Comparison of ENCODE assay signal across 8 cellular contexts in the genomic region with DNA sequence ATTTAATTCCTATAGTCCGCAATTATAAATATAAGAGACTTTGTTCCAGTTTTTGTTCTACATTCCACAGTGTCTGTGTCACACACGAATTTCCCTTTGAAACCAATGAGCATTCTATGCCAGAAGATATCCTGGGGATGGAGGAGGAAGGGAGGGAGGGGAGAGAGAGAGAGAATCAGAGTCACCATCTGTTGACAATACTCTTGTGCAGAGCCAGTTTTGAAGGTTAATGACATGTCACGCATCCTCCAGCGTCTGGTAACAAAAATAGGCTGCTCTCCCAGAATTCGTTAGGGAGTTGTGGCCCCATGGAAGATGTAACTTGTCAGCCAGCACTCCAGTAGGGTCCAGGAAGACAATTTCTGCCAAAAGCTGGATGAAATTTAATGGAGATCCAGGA.
DNase-seq lines count a peak whose midpoint lies in the region; ATAC-seq and TF ChIP-seq lines count a peak whose summit lies in the region.

No MANE protein-coding gene starts in this region.

- TF ChIP-seq POLR2A in transverse colon (IDR thresholded peaks at IDR 0.05), result no peak

- in situ Hi-C loops in KBM-7 (cut with MboI; ENCODE audit: low pct_unique_long_range_greater_than_20kb, low sequenced_read_pairs) (no loop called here), transverse colon (cut with MboI; ENCODE audit: low pct_ligation_motif_present in 1 of 4, low pct_unique_long_range_greater_than_20kb in 1 of 4, low sequenced_read_pairs in 3 of 4) (no loop called here)

- ATAC-seq in SK-N-SH treated with all-trans-retinoic acid at 6 μM for 48 hours (peak; percentile 64), HG03457 (IDR thresholded peaks at IDR 0.05; ENCODE audit: unreplicated experiment) (no peak)

- H3K4me3 ChIP-seq in left ventricle myocardium inferior (no peak overlapping the region), transverse colon (no peak overlapping the region)

- H3K27me3 ChIP-seq in left ventricle myocardium inferior (ENCODE audit: low read depth), result no peaks in the 10 kb centered on the region
- H3K27me3 ChIP-seq in transverse colon, result no peaks in the 10 kb centered on the region

- no peak for TF ChIP-seq CTCF in left ventricle myocardium inferior (IDR thresholded peaks at IDR 0.05; ENCODE audit: borderline replicate concordance)
- no peak for TF ChIP-seq CTCF in transverse colon (IDR thresholded peaks at IDR 0.05)

- no peak for TF ChIP-seq EP300 in transverse colon (IDR thresholded peaks at IDR 0.05; ENCODE audit: low read depth)

- no peaks in the 10 kb centered on the region for H3K9me3 ChIP-seq in left ventricle myocardium inferior (replicated peaks)
- H3K9me3 ChIP-seq in transverse colon, result no peaks in the 10 kb centered on the region

- intact Hi-C loops in left ventricle myocardium inferior (cut with micrococcal nuclease), result no loop called here
- intact Hi-C loops in transverse colon (cut with DNase I; ENCODE audit: low total_unique reads), result no loop called here

- 56 to 59% methylated on average over 5 of the region's 5 CpGs for WGBS in transverse colon (ENCODE audit: low coverage in 1 of 2), 2 donors

- H3K4me1 ChIP-seq in left ventricle myocardium inferior (peaks cover 53% of the 10 kb centered on the region), transverse colon (peaks cover 9 to 35% (median 17%) of the 10 kb centered on the region in 4 donors)

- H3K27ac ChIP-seq in left ventricle myocardium inferior (replicated peaks) (peak overlapping the region; percentile 80), transverse colon (peak overlapping the region; percentile 27 to 71 (median 48))

- DNase-seq in KBM-7, result peak; percentile 64
- DNase-seq in left ventricle myocardium inferior, result no peak
- no peak for DNase-seq in transverse colon
- no peak for DNase-seq in NCI-H1436 (lab: John Stamatoyannopoulos, UW)
- DNase-seq in inferior parietal cortex (ENCODE audit: extremely low spot score), result no peak
- no peak for DNase-seq in stimulated activated CD4-positive, alpha-beta T cell treated with anti-CD3 and anti-CD28 coated beads, Interleukin-4, amount 100 ng/mL, for 24 hours

- H3K36me3 ChIP-seq in left ventricle myocardium inferior, result no peaks in the 10 kb centered on the region
- H3K36me3 ChIP-seq in transverse colon, result no peaks in the 10 kb centered on the region

TF ChIP-seq in SK-N-SH treated with all-trans-retinoic acid at 6 μM for 48 hours, 23 proteins besides CTCF, POLR2A, EP300 and RAD21:
- no peak for TF ChIP-seq PPARA (CRISPR knock-in tag; IDR thresholded peaks at IDR 0.05; ENCODE audit: borderline replicate concordance)
- TF ChIP-seq TCF4 (CRISPR knock-in tag; IDR thresholded peaks at IDR 0.05; ENCODE audit: borderline replicate concordance), result peak; percentile 63; the same call in 1 of the 2 replicates
